16 cellular contexts compared by ENCODE assay signal in genomic region chr2:202418027-202418426, GRCh38. TPM values are rescaled to one million over a fixed set of nuclear protein-coding genes. Genes with fewer than 3 reads are reported as not detected.
DNase-seq lines count a peak whose midpoint lies in the region; ATAC-seq and TF ChIP-seq lines count a peak whose summit lies in the region.
"Had no signal": no experiment of that assay in that cellular context is flagged by ENCODE, and none has a peak within 500 bp of the region (broad histone marks: within the 10 kb centered on the region; RNA-seq: fewer than 3 reads in every experiment).

No MANE protein-coding gene starts in this region.

- peaks cover 41% of the 10 kb centered on the region for H3K4me1 Mint-ChIP-seq in WTC11
- peaks cover 8% of the 10 kb centered on the region for H3K4me1 Mint-ChIP-seq in type B pancreatic cell (ENCODE audit: unreplicated experiment)

- DNase-seq in WTC11 (ENCODE audit: low spot score) (no peak), type B pancreatic cell (ENCODE audit: extremely low spot score, unreplicated experiment) (no peak), NOMO-1 (lab: John Stamatoyannopoulos, UW; ENCODE audit: unreplicated experiment in 2 of 2) (no peak)
- DNase-seq: Calu3; CD4-positive, alpha-beta T cell; DMS79 treated with DMSO at 0.1 percent for 48 hours; GM23248; MG63; NCI-H1092 treated with DMSO at 0.1 percent for 48 hours; NCI-H187; NCI-H69; SHP77 treated with DMSO at 0.1 percent for 48 hours had no signal

- H3K4me3 Mint-ChIP-seq in WTC11 (peak overlapping the region; percentile 16), type B pancreatic cell (no peak overlapping the region)
- H3K4me3 Mint-ChIP-seq: CD4-positive, alpha-beta T cell had no signal

- peaks cover 8% of the 10 kb centered on the region for H3K36me3 Mint-ChIP-seq in WTC11
- H3K36me3 Mint-ChIP-seq in type B pancreatic cell, result peaks cover 4% of the 10 kb centered on the region

- TF ChIP-seq CTCF in WTC11 (IDR thresholded peaks at IDR 0.05) (no peak), type B pancreatic cell (conservative IDR thresholded peaks at IDR 0.05) (no peak)

- H3K27ac Mint-ChIP-seq in WTC11 (peak overlapping the region; percentile 85), type B pancreatic cell (peak overlapping the region; percentile 12)
- H3K27ac Mint-ChIP-seq: CD4-positive, alpha-beta T cell had no signal

- H3K36me3 ChIP-seq in HUES6 (ENCODE audit: control insufficient read depth, insufficient read depth, low read length) (no peaks in the 10 kb centered on the region), iPS-20b (ENCODE audit: insufficient read depth, low read depth, low read length) (no peaks in the 10 kb centered on the region)
- H3K36me3 ChIP-seq: MG63 had no signal

- H3K27ac ChIP-seq in HUES6 (ENCODE audit: low read depth, low read length) (peak overlapping the region; percentile 84; the same call in 1 of the 2 replicates), iPS-20b (ENCODE audit: low read length) (peak overlapping the region; percentile 87)
- H3K27ac ChIP-seq: GM23248 had no signal

- H3K27me3 ChIP-seq in HUES6 (ENCODE audit: control insufficient read depth, insufficient read depth, low read length), result no peaks in the 10 kb centered on the region
- no peaks in the 10 kb centered on the region for H3K27me3 ChIP-seq in iPS-20b (ENCODE audit: insufficient read depth, low read length)
- H3K27me3 ChIP-seq: MG63 had no signal

- H3K4me3 ChIP-seq in HUES6 (ENCODE audit: low read depth, low read length) (no peak overlapping the region), iPS-20b (ENCODE audit: low read length) (peak overlapping the region; percentile 50; the same call in 1 of the 2 replicates)
- H3K4me3 ChIP-seq: GM23248, MG63 had no signal

- H3K9me3 Mint-ChIP-seq in WTC11 (no peaks in the 10 kb centered on the region; the same call in 1 of the 2 replicates), type B pancreatic cell (peaks cover 6% of the 10 kb centered on the region)
- H3K9me3 Mint-ChIP-seq: CD4-positive, alpha-beta T cell had no signal

- CTCF ChIA-PET in WTC11 (lab: Charles Lee), result no interaction called here

- ATAC-seq in WTC11 (no peak), GM18870 (IDR thresholded peaks at IDR 0.05; ENCODE audit: unreplicated experiment) (no peak), HG03196 (IDR thresholded peaks at IDR 0.05; ENCODE audit: unreplicated experiment) (no peak)

- H3K4me1 ChIP-seq in HUES6 (ENCODE audit: control insufficient read depth, insufficient read depth, low read length), result peaks cover 32% of the 10 kb centered on the region
- H3K4me1 ChIP-seq in iPS-20b (ENCODE audit: insufficient read depth, low read length), result peaks cover 17% of the 10 kb centered on the region

- POLR2A ChIA-PET in WTC11 (lab: Charles Lee), result no interaction called here

- H3K27me3 Mint-ChIP-seq in WTC11 (ENCODE audit: low read depth), result no peaks in the 10 kb centered on the region
- H3K27me3 Mint-ChIP-seq in type B pancreatic cell, result no peaks in the 10 kb centered on the region
- H3K27me3 Mint-ChIP-seq: CD4-positive, alpha-beta T cell had no signal

- H3K9ac ChIP-seq in HUES6 (ENCODE audit: low read length), result peak overlapping the region; percentile 58
- peak overlapping the region; percentile 58; the same call in 1 of the 2 replicates for H3K9ac ChIP-seq in iPS-20b (ENCODE audit: low read depth, low read length)
- H3K9ac ChIP-seq: GM23248 had no signal

- H3K9me3 ChIP-seq in HUES6 (ENCODE audit: control insufficient read depth, insufficient read depth, low read depth, low read length), result peaks cover 4% of the 10 kb centered on the region; the same call in 1 of the 2 replicates
- H3K9me3 ChIP-seq in iPS-20b (ENCODE audit: insufficient read depth, low read depth, low read length), result no peaks in the 10 kb centered on the region
- H3K9me3 ChIP-seq: MG63 had no signal

TF ChIP-seq in WTC11, 78 proteins besides CTCF, POLR2A, EP300 and RAD21 (continues in another document):
- TF ChIP-seq ELF4 (CRISPR knock-in tag; IDR thresholded peaks at IDR 0.05; ENCODE audit: low read depth) (no peak), IRF1 (CRISPR knock-in tag; IDR thresholded peaks at IDR 0.05) (no peak), ZNF532 (CRISPR knock-in tag; IDR thresholded peaks at IDR 0.05; ENCODE audit: borderline replicate concordance) (no peak), FOXP4 (CRISPR knock-in tag; IDR thresholded peaks at IDR 0.05) (no peak), PRDM15 (CRISPR knock-in tag; IDR thresholded peaks at IDR 0.05) (no peak), TCF7 (CRISPR knock-in tag; IDR thresholded peaks at IDR 0.05; ENCODE audit: low read depth) (no peak), ZNF416 (CRISPR knock-in tag; IDR thresholded peaks at IDR 0.05) (no peak)

RNA-seq across cellular contexts. Expression of gene BMPR2, which starts 41.9 kb away (rescaled TPM):
- 18.1 to 22.1 TPM (median 19.8 TPM) in 3 replicates for total RNA-seq in WTC11 (2021)
- total RNA-seq in type B pancreatic cell (ENCODE audit: low replicate concordance), result 32.1 and 34.8 TPM in 2 replicates
